ENCODE assay signal across 14 cellular contexts in the genomic region with DNA sequence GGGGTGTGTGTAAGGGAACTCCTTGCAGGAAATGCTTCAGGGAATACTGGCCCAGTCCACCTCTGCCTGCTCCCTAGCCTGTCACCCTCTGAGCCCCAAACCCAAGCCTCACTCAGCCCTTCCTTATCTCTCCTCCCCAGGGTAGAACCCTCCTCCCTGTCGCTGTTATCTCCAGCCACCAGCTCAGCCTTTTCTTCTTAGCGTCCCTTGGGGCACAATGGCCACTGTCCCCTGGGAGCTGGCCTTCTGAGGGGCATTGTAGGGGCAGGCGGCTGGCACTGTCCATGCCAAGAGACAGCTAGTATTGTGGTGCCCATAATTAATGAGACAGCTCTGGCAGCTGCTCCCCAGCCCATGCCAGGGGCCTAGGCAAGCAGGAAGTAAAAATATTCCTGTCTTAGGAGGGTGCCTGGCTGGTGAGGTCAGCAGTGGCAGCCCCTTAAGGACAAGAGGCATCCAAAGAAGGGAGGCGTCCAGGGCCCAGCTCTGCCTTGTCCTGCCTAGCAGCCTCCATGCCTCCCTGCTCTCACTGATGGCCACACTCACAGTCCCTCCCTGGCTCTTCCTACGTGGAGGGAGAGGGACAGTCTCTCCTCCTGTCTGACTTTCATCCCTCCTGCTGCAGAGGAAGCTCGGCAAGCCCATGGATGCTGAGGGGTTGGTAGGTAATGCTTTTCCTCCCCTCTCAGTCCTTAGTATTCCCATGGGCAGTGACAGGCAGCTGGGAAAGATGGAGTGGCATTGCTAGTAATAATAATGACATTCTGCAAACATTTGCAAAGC. TPM values are rescaled to one million over a fixed set of nuclear protein-coding genes. Genes with fewer than 3 reads are reported as not detected.
DNase-seq lines count a peak whose midpoint lies in the region; ATAC-seq and TF ChIP-seq lines count a peak whose summit lies in the region.
"Had no signal": no experiment of that assay in that cellular context is flagged by ENCODE, and none has a peak within 500 bp of the region (broad histone marks: within the 10 kb centered on the region; RNA-seq: fewer than 3 reads in every experiment).

No MANE protein-coding gene starts in this region.

- H3K27me3 ChIP-seq in BLaER1, result peaks cover 7% of the 10 kb centered on the region; the same call in 1 of the 2 replicates
- no peaks in the 10 kb centered on the region for H3K27me3 ChIP-seq in testis
- H3K27me3 ChIP-seq: colonic mucosa had no signal

- intact Hi-C loops in testis (cut with DNase I; ENCODE audit: low total_unique reads), result no loop called here

- peak overlapping the region; percentile 16; the same call in 1 of the 2 replicates for H3K9ac ChIP-seq in BLaER1
- H3K9ac ChIP-seq: parathyroid adenoma had no signal

- H3K4me3 ChIP-seq in BLaER1, result no peak overlapping the region
- no peak overlapping the region for H3K4me3 ChIP-seq in testis
- H3K4me3 ChIP-seq: colonic mucosa, GM12878, lower lobe of right lung had no signal

- H3K36me3 ChIP-seq in BLaER1 (no peaks in the 10 kb centered on the region; the same call in 1 of the 2 replicates), testis (ENCODE audit: low read depth, missing control alignments) (no peaks in the 10 kb centered on the region)
- H3K36me3 ChIP-seq: colonic mucosa, lower lobe of right lung had no signal

- DNase-seq in NCI-H1092 treated with DMSO at 0.1 percent for 48 hours (lab: John Stamatoyannopoulos, UW) (peak; percentile 59), neural crest cell (ENCODE audit: low read depth, low spot score) (no peak), DMS53 (lab: John Stamatoyannopoulos, UW) (no peak), testis (no peak)
- DNase-seq: colonic mucosa, lower lobe of right lung, SHP77 had no signal

- no peak for TF ChIP-seq CTCF in brain (conservative IDR thresholded peaks at IDR 0.05)
- TF ChIP-seq CTCF in neural crest cell (conservative IDR thresholded peaks at IDR 0.05), result no peak
- TF ChIP-seq CTCF in testis (IDR thresholded peaks at IDR 0.05), result no peak

- ATAC-seq in GM19452 (IDR thresholded peaks at IDR 0.05; ENCODE audit: unreplicated experiment) (no peak), HG03097 (IDR thresholded peaks at IDR 0.05; ENCODE audit: low FRiP score, unreplicated experiment) (no peak)
- ATAC-seq: GM12878, lower lobe of right lung had no signal

- no peak overlapping the region for H3K4me3 Mint-ChIP-seq in brain
- no peak overlapping the region for H3K4me3 Mint-ChIP-seq in neural crest cell
- H3K4me3 Mint-ChIP-seq: type B pancreatic cell had no signal

- peaks cover 13% of the 10 kb centered on the region for H4K20me1 ChIP-seq in BLaER1

- 52 to 81% methylated on average over 4 to 6 of the region's 6 CpGs for WGBS in testis, 2 donors

- H3K4me1 ChIP-seq in BLaER1 (peaks cover 59% of the 10 kb centered on the region), testis (peaks cover 14% of the 10 kb centered on the region)
- H3K4me1 ChIP-seq: colonic mucosa, parathyroid adenoma had no signal

- H3K4me1 Mint-ChIP-seq in brain (peaks cover 22% of the 10 kb centered on the region), neural crest cell (peaks cover 42% of the 10 kb centered on the region)

- H3K9me3 ChIP-seq in BLaER1 (no peaks in the 10 kb centered on the region), testis (no peaks in the 10 kb centered on the region)
- H3K9me3 ChIP-seq: colonic mucosa, lower lobe of right lung had no signal

- H3K4me2 ChIP-seq in BLaER1, result peak overlapping the region; percentile 27; the same call in 1 of the 2 replicates

- H3K27me3 Mint-ChIP-seq in brain (peaks cover 25% of the 10 kb centered on the region), neural crest cell (ENCODE audit: low read depth) (peaks cover 11% of the 10 kb centered on the region)

- peak overlapping the region; percentile 2 to 67 (median 32) for H3K27ac Mint-ChIP-seq in brain
- H3K27ac Mint-ChIP-seq in neural crest cell (ENCODE audit: unreplicated experiment), result peak overlapping the region; percentile 50
- H3K27ac Mint-ChIP-seq: type B pancreatic cell had no signal

- H3K9me3 Mint-ChIP-seq in brain, result peaks cover 0 to under 1% (median 0%) of the 10 kb centered on the region in 5 experiments
- no peaks in the 10 kb centered on the region for H3K9me3 Mint-ChIP-seq in neural crest cell
- H3K9me3 Mint-ChIP-seq: type B pancreatic cell had no signal

- TF ChIP-seq POLR2A in testis (IDR thresholded peaks at IDR 0.05), result no peak

- no peaks in the 10 kb centered on the region for H3K36me3 Mint-ChIP-seq in brain
- H3K36me3 Mint-ChIP-seq in neural crest cell (ENCODE audit: low read depth), result no peaks in the 10 kb centered on the region
- H3K36me3 Mint-ChIP-seq: type B pancreatic cell had no signal

- H3K27ac ChIP-seq in BLaER1 (peak overlapping the region; percentile 33; the same call in 1 of the 2 replicates), testis (no peak overlapping the region)
- H3K27ac ChIP-seq: colonic mucosa, lower lobe of right lung, parathyroid adenoma had no signal

RNA-seq across cellular contexts. Expression of a gene that starts 37.5 kb away (rescaled TPM):
- 1.8 TPM for polyA plus RNA-seq in brain (ENCODE audit: insufficient read depth, low read depth, low replicate concordance)
- total RNA-seq in neural crest cell, result 0.89 and 0.91 TPM in 2 replicates
- 1 to 10 TPM; 1.4 to 2.4 TPM for total RNA-seq in testis
- 2.3 TPM for polyA plus RNA-seq in testis (ENCODE audit: insufficient read depth, low read depth, low replicate concordance)

RNA-seq across cellular contexts. Expression of a gene that starts 41.1 kb away (rescaled TPM):
- polyA plus RNA-seq in brain (ENCODE audit: insufficient read depth, low read depth, low replicate concordance), result 16.3 TPM
- total RNA-seq in neural crest cell, result 11.3 TPM in 2 replicates
- 100 to 1,000 TPM in 1 of 2 donors, 10 to 100 TPM in 1; 79.0 to 124 TPM for total RNA-seq in testis
- 20.1 TPM for polyA plus RNA-seq in testis (ENCODE audit: insufficient read depth, low read depth, low replicate concordance)
